Comparison of ENCODE assay signal across 1 cellular context in the genomic region with DNA sequence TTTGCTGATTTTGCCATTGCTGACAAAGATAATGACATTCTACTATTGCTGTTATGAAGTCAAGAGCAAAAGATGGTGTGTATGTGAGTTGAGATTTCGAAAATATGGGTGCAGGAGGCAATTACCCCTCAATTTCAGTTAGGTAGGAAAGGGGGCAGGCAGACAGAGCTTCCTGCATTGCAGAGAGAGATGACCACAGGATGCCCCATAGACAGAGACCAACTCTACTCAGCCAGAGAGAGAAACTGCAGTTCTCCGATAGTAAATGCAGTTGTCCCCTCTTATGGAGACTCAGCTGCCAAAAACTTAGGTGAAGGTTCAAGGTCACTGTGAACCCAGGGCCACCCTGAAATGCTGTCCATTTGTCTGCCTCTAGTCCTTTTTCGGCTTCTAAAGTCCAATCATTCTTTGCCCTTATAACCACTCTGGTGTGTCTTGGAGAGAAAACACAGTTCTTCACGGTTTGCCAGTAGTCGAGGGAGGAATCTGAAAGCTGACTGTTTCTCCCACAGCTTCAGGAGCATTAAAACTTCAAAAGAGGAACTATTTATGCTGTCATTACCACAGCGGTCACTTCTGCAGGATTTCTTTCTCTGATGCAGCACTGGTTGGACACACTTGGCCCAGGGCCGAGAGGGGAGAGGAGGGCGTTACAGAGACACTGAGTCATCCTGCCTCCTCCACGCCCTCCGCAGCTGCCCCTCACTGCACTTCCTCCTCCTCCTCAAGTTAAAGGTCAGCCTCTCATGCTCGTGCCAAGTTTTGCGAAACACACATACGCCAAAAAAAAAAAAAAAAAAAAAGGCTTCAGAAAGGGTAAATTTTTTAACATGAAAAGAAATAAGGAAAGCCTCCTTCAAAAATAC.
TF ChIP-seq lines count a peak whose summit lies in the region.

No MANE protein-coding gene starts in this region.

TF ChIP-seq in HepG2, 621 proteins besides CTCF, POLR2A, EP300 and RAD21 (continued from another document):
- TF ChIP-seq, protein P1, sequence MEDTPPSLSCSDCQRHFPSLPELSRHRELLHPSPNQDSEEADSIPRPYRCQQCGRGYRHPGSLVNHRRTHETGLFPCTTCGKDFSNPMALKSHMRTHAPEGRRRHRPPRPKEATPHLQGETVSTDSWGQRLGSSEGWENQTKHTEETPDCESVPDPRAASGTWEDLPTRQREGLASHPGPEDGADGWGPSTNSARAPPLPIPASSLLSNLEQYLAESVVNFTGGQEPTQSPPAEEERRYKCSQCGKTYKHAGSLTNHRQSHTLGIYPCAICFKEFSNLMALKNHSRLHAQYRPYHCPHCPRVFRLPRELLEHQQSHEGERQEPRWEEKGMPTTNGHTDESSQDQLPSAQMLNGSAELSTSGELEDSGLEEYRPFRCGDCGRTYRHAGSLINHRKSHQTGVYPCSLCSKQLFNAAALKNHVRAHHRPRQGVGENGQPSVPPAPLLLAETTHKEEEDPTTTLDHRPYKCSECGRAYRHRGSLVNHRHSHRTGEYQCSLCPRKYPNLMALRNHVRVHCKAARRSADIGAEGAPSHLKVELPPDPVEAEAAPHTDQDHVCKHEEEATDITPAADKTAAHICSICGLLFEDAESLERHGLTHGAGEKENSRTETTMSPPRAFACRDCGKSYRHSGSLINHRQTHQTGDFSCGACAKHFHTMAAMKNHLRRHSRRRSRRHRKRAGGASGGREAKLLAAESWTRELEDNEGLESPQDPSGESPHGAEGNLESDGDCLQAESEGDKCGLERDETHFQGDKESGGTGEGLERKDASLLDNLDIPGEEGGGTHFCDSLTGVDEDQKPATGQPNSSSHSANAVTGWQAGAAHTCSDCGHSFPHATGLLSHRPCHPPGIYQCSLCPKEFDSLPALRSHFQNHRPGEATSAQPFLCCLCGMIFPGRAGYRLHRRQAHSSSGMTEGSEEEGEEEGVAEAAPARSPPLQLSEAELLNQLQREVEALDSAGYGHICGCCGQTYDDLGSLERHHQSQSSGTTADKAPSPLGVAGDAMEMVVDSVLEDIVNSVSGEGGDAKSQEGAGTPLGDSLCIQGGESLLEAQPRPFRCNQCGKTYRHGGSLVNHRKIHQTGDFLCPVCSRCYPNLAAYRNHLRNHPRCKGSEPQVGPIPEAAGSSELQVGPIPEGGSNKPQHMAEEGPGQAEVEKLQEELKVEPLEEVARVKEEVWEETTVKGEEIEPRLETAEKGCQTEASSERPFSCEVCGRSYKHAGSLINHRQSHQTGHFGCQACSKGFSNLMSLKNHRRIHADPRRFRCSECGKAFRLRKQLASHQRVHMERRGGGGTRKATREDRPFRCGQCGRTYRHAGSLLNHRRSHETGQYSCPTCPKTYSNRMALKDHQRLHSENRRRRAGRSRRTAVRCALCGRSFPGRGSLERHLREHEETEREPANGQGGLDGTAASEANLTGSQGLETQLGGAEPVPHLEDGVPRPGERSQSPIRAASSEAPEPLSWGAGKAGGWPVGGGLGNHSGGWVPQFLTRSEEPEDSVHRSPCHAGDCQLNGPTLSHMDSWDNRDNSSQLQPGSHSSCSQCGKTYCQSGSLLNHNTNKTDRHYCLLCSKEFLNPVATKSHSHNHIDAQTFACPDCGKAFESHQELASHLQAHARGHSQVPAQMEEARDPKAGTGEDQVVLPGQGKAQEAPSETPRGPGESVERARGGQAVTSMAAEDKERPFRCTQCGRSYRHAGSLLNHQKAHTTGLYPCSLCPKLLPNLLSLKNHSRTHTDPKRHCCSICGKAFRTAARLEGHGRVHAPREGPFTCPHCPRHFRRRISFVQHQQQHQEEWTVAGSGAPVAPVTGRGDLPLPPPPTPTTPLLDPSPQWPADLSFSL (CRISPR knock-in tag; IDR thresholded peaks at IDR 0.05): no peak
- no peak for TF ChIP-seq SIN3A (IDR thresholded peaks at IDR 0.05; ENCODE audit: borderline replicate concordance, low read depth, low read length)
- no peak for TF ChIP-seq HDAC2 (CRISPR knock-in tag; IDR thresholded peaks at IDR 0.05)
- no peak for TF ChIP-seq MYNN (CRISPR knock-in tag; IDR thresholded peaks at IDR 0.05; ENCODE audit: low read depth)
- TF ChIP-seq, protein P2, sequence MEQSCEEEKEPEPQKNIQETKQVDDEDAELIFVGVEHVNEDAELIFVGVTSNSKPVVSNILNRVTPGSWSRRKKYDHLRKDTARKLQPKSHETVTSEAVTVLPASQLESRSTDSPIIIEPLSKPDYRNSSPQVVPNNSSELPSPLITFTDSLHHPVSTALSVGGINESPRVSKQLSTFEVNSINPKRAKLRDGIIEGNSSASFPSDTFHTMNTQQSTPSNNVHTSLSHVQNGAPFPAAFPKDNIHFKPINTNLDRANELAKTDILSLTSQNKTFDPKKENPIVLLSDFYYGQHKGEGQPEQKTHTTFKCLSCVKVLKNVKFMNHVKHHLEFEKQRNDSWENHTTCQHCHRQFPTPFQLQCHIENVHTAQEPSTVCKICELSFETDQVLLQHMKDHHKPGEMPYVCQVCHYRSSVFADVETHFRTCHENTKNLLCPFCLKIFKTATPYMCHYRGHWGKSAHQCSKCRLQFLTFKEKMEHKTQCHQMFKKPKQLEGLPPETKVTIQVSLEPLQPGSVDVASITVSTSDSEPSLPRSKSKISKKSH (CRISPR knock-in tag; IDR thresholded peaks at IDR 0.05; ENCODE audit: borderline replicate concordance): no peak
- TF ChIP-seq KDM1A (CRISPR knock-in tag; IDR thresholded peaks at IDR 0.05): no peak
- no peak for TF ChIP-seq RFX5 (IDR thresholded peaks at IDR 0.05; ENCODE audit: low read depth, low read length)
- no peak for TF ChIP-seq SATB2 (CRISPR knock-in tag; IDR thresholded peaks at IDR 0.05)
- TF ChIP-seq, protein P3, sequence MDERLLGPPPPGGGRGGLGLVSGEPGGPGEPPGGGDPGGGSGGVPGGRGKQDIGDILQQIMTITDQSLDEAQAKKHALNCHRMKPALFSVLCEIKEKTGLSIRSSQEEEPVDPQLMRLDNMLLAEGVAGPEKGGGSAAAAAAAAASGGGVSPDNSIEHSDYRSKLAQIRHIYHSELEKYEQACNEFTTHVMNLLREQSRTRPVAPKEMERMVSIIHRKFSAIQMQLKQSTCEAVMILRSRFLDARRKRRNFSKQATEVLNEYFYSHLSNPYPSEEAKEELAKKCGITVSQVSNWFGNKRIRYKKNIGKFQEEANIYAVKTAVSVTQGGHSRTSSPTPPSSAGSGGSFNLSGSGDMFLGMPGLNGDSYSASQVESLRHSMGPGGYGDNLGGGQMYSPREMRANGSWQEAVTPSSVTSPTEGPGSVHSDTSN (CRISPR knock-in tag; IDR thresholded peaks at IDR 0.05): no peak
TF ChIP-seq in HepG2: peak in this region for 30.
